In genomic region chr11:67504950-67505561, GRCh38 we compare ENCODE assay signal across 8 cellular contexts. TPM values are rescaled to one million over a fixed set of nuclear protein-coding genes. Genes with fewer than 3 reads are reported as not detected.
A peak's percentile ranks its signal among the peaks of the same experiment; 100 is the strongest.
DNase-seq lines count a peak whose midpoint lies in the region; ATAC-seq and TF ChIP-seq lines count a peak whose summit lies in the region.

Gene PITPNM1, minus strand, starts transcription at chr11:67505363. Its CDS starts 1,183 bp downstream, at chr11:67504180.

- TF ChIP-seq CTCF in A673 (conservative IDR thresholded peaks at IDR 0.05; ENCODE audit: low read depth, low read length) = no peak
- TF ChIP-seq CTCF in epithelial cell of proximal tubule (conservative IDR thresholded peaks at IDR 0.05; ENCODE audit: low read depth, low read length) = no peak

- H3K27ac ChIP-seq in A673 (ENCODE audit: low read depth, low read length, poor library complexity, severe bottlenecking) = peak within 1 kb of the TSS; percentile 55

- peaks cover 46% of the 10 kb centered on the region for H3K4me1 ChIP-seq in A673 (ENCODE audit: insufficient read depth, low read length, poor library complexity, severe bottlenecking)

- peaks cover 4% of the 10 kb centered on the region for H3K36me3 ChIP-seq in A673 (ENCODE audit: insufficient read depth, low read length, poor library complexity, severe bottlenecking)

- peak; percentile 43 for TF ChIP-seq POLR2A in GM19193 (IDR thresholded peaks at IDR 0.05; ENCODE audit: extremely low read depth, insufficient read depth, insufficient read length)

- DNase-seq in A673 (ENCODE audit: low spot score) = peak; percentile 81
- peak; percentile 68 for DNase-seq in NCI-H82 (lab: John Stamatoyannopoulos, UW)
- DNase-seq in activated T-cell treated with anti-CD3 and anti-CD28 coated beads for 1 hour (ENCODE audit: low read depth) = peak; percentile 61
- no peak for DNase-seq in epithelial cell of proximal tubule (ENCODE audit: low read depth)
- peak; percentile 60 for DNase-seq in mucosa of gallbladder (ENCODE audit: low spot score)

- peak; percentile 53 for ATAC-seq in stimulated activated memory B cell treated with anti-CD40 and anti-IgM and Interleukin-4, amounts not matched to agents 10 μg/mL and 1 μg/mL and 100 μg/mL, for 72 hours
- ATAC-seq in HG03457 (IDR thresholded peaks at IDR 0.05; ENCODE audit: unreplicated experiment) = no peak

- H3K4me1 Mint-ChIP-seq in stimulated activated memory B cell treated with anti-CD40 and anti-IgM and Interleukin-4, amounts not matched to agents 10 μg/mL and 1 μg/mL and 100 μg/mL, for 72 hours = peaks cover 65% of the 10 kb centered on the region

- POLR2A ChIA-PET in A673 (lab: Charles Lee; ENCODE audit: low non-redundant PET) = no interaction called here

- no peaks in the 10 kb centered on the region for H3K9me3 Mint-ChIP-seq in stimulated activated memory B cell treated with anti-CD40 and anti-IgM and Interleukin-4, amounts not matched to agents 10 μg/mL and 1 μg/mL and 100 μg/mL, for 72 hours

- H3K4me3 ChIP-seq in A673 (ENCODE audit: low read depth, low read length, poor library complexity, severe bottlenecking) (peak within 1 kb of the TSS; percentile 75), epithelial cell of proximal tubule (ENCODE audit: low read depth, low read length) (peak within 1 kb of the TSS; percentile 89)

- CTCF ChIA-PET in A673 (lab: Charles Lee) = no interaction called here

- peaks cover 18% of the 10 kb centered on the region for H3K36me3 Mint-ChIP-seq in stimulated activated memory B cell treated with anti-CD40 and anti-IgM and Interleukin-4, amounts not matched to agents 10 μg/mL and 1 μg/mL and 100 μg/mL, for 72 hours

- no peaks in the 10 kb centered on the region for H3K27me3 Mint-ChIP-seq in stimulated activated memory B cell treated with anti-CD40 and anti-IgM and Interleukin-4, amounts not matched to agents 10 μg/mL and 1 μg/mL and 100 μg/mL, for 72 hours

- peak within 1 kb of the TSS; percentile 88 for H3K4me3 Mint-ChIP-seq in stimulated activated memory B cell treated with anti-CD40 and anti-IgM and Interleukin-4, amounts not matched to agents 10 μg/mL and 1 μg/mL and 100 μg/mL, for 72 hours

- H3K9me3 ChIP-seq in A673 (ENCODE audit: low read depth, low read length, poor library complexity, severe bottlenecking) = no peaks in the 10 kb centered on the region

- no peaks in the 10 kb centered on the region for H3K27me3 ChIP-seq in A673 (replicated peaks; ENCODE audit: insufficient read depth, low read depth, low read length, poor library complexity)

- BruUV-seq in A673 (replicated peaks; lab: Mats Ljungman, UMichigan) = no TSS peak

- intact Hi-C loops in A673 (cut with micrococcal nuclease; ENCODE audit: unreplicated experiment) = loop anchor here (5.0 kb wide), 2 partner anchors 113 to 153 kb away; partner anchors contain the start of genes POLD4 and RAD9A

- peak within 1 kb of the TSS; percentile 96 for H3K27ac Mint-ChIP-seq in stimulated activated memory B cell treated with anti-CD40 and anti-IgM and Interleukin-4, amounts not matched to agents 10 μg/mL and 1 μg/mL and 100 μg/mL, for 72 hours

RNA-seq across cellular contexts. Expression of gene PITPNM1, which starts in this region (rescaled TPM):
- total RNA-seq in A673 (2021) (55.9 and 60.9 TPM in 2 replicates), epithelial cell of proximal tubule (58.9 and 74.1 TPM in 2 replicates), mucosa of gallbladder (51.0 TPM)
